22 cellular contexts compared by ENCODE assay signal in genomic region chr14:105283028-105283427, GRCh38.
"Had no signal": no experiment of that assay in that cellular context is flagged by ENCODE, and none has a peak within 500 bp of the region (broad histone marks: within the 10 kb centered on the region; RNA-seq: fewer than 3 reads in every experiment).

No MANE protein-coding gene starts in this region.

- H3K4me3 Mint-ChIP-seq: activated CD8-positive, alpha-beta memory T cell treated with anti-CD3 and anti-CD28 coated beads, Interleukin-2, amount 10 ng/mL, durations not matched to agents 7 days and 5 days; central memory CD8-positive, alpha-beta T cell; effector memory CD8-positive, alpha-beta T cell; T-helper 17 cell had no signal

- H3K27ac ChIP-seq: breast epithelium, esophagus squamous epithelium, gastrocnemius medialis, lower lobe of right lung, ovary, psoas muscle, right atrium auricular region had no signal

- H3K4me1 ChIP-seq: breast epithelium had no signal

- H3K27ac Mint-ChIP-seq: effector memory CD8-positive, alpha-beta T cell had no signal

- H3K36me3 ChIP-seq: breast epithelium, gastrocnemius medialis, ovary, right atrium auricular region had no signal

- H3K9me3 Mint-ChIP-seq: activated naive CD4-positive, alpha-beta T cell treated with anti-CD3 and anti-CD28 coated beads, Interleukin-2, amount 50 U/mL, for 72 hours; central memory CD8-positive, alpha-beta T cell; effector memory CD8-positive, alpha-beta T cell; naive thymus-derived CD8-positive, alpha-beta T cell had no signal

- H3K4me3 ChIP-seq: breast epithelium, esophagus squamous epithelium, gastrocnemius medialis, lower lobe of right lung, ovary, psoas muscle, right atrium auricular region, upper lobe of left lung had no signal

- H3K27me3 Mint-ChIP-seq: activated CD8-positive, alpha-beta memory T cell treated with anti-CD3 and anti-CD28 coated beads, Interleukin-2, amount 10 ng/mL, durations not matched to agents 7 days and 5 days; central memory CD8-positive, alpha-beta T cell; effector memory CD8-positive, alpha-beta T cell; naive thymus-derived CD8-positive, alpha-beta T cell; T-helper 17 cell had no signal

- H3K9me3 ChIP-seq: breast epithelium, esophagus squamous epithelium, gastrocnemius medialis, lower lobe of right lung, ovary, psoas muscle, right atrium auricular region, upper lobe of left lung had no signal

- DNase-seq: activated CD4-positive, alpha-beta T cell treated with anti-CD3 and anti-CD28 coated beads for 4 hours; activated CD4-positive, alpha-beta T cell treated with anti-CD3 and anti-CD28 coated beads, Interleukin-2, amount 50 U/mL, for 48 hours; activated CD4-positive, CD25-positive, alpha-beta regulatory T cell; activated CD8-positive, alpha-beta memory T cell treated with anti-CD3 and anti-CD28 coated beads, Interleukin-2, amount 10 ng/mL, durations not matched to agents 7 days and 5 days; activated T-cell treated with anti-CD3 and anti-CD28 coated beads, Interleukin-2, amount 50 U/mL, for 1 hour; effector memory CD8-positive, alpha-beta T cell; esophagus squamous epithelium; gastrocnemius medialis; hypothalamus; lower lobe of right lung; naive thymus-derived CD8-positive, alpha-beta T cell; ovary; psoas muscle; stimulated activated CD4-positive, alpha-beta T cell treated with anti-CD3 and anti-CD28 coated beads, Interleukin-4, amount 100 ng/mL, for 24 hours; stimulated activated naive CD8-positive, alpha-beta T cell treated with anti-CD3 and anti-CD28 coated beads, Interleukin-15, Interleukin-2, amounts not matched to agents 100 U/mL and 50 U/mL, for 24 hours; SW 1271; T-helper 17 cell had no signal

- H3K36me3 Mint-ChIP-seq: activated CD8-positive, alpha-beta memory T cell treated with anti-CD3 and anti-CD28 coated beads, Interleukin-2, amount 10 ng/mL, durations not matched to agents 7 days and 5 days had no signal
